In genomic region chr3:16510620-16511319, GRCh38 we compare ENCODE assay signal across 10 cellular contexts. TPM values are rescaled to one million over a fixed set of nuclear protein-coding genes. Genes with fewer than 3 reads are reported as not detected.
DNase-seq lines count a peak whose midpoint lies in the region; ATAC-seq and TF ChIP-seq lines count a peak whose summit lies in the region.
"Had no signal": no experiment of that assay in that cellular context is flagged by ENCODE, and none has a peak within 500 bp of the region (broad histone marks: within the 10 kb centered on the region; RNA-seq: fewer than 3 reads in every experiment).

No MANE protein-coding gene starts in this region.

- CTCF ChIA-PET in CD4-positive, alpha-beta T cell (lab: Charles Lee): interaction anchor here (1.2 to 1.7 kb wide), 3 partner anchors 27 to 210 kb away, joined by 3 to 5 read pairs (median 3); no protein-coding TSS in a partner anchor

- POLR2A ChIA-PET in CD4-positive, alpha-beta T cell (lab: Charles Lee): interaction anchor here (1.0 to 2.7 kb wide), 9 partner anchors 10 to 226 kb away, joined by 3 to 37 read pairs (median 6); no protein-coding TSS in a partner anchor

- peaks cover 82% of the 10 kb centered on the region for H3K4me1 Mint-ChIP-seq in CD4-positive, alpha-beta T cell (ENCODE audit: low read depth)
- H3K4me1 Mint-ChIP-seq in T-helper 2 cell treated with Interferon-gamma antibody and Interleukin-4, amounts not matched to agents 5 μg/mL and 100 μg/mL, for 36 hours (ENCODE audit: low read depth): peaks cover 66% of the 10 kb centered on the region

- peaks cover 25% of the 10 kb centered on the region for H3K36me3 Mint-ChIP-seq in CD4-positive, alpha-beta T cell (ENCODE audit: low read depth)
- peaks cover 19% of the 10 kb centered on the region for H3K36me3 Mint-ChIP-seq in T-helper 2 cell treated with Interferon-gamma antibody and Interleukin-4, amounts not matched to agents 5 μg/mL and 100 μg/mL, for 36 hours (ENCODE audit: low read depth)

- TF ChIP-seq CTCF in CD4-positive, alpha-beta T cell (IDR thresholded peaks at IDR 0.05): no peak

- intact Hi-C loops in CD4-positive, alpha-beta T cell (cut with DNase I, micrococcal nuclease): loop anchor here in 1 of 2 experiments (2.0 kb wide), 1 partner anchor 24 kb away; no protein-coding TSS in a partner anchor

- H3K9me3 Mint-ChIP-seq in CD4-positive, alpha-beta T cell: no peaks in the 10 kb centered on the region
- H3K9me3 Mint-ChIP-seq in T-helper 2 cell treated with Interferon-gamma antibody and Interleukin-4, amounts not matched to agents 5 μg/mL and 100 μg/mL, for 36 hours: no peaks in the 10 kb centered on the region

- peak overlapping the region; percentile 91 for H3K4me3 Mint-ChIP-seq in CD4-positive, alpha-beta T cell
- H3K4me3 Mint-ChIP-seq in T-helper 2 cell treated with Interferon-gamma antibody and Interleukin-4, amounts not matched to agents 5 μg/mL and 100 μg/mL, for 36 hours: peak overlapping the region; percentile 97

- H3K27ac Mint-ChIP-seq in CD4-positive, alpha-beta T cell: peak overlapping the region; percentile 89
- H3K27ac Mint-ChIP-seq in T-helper 2 cell treated with Interferon-gamma antibody and Interleukin-4, amounts not matched to agents 5 μg/mL and 100 μg/mL, for 36 hours: peak overlapping the region; percentile 90

- peak overlapping the region in 1 of 2 donors; percentile 68 for H3K4me3 ChIP-seq in muscle layer of duodenum (ENCODE audit: low read depth in 1 of 2, low read length in 2 of 2)
- H3K4me3 ChIP-seq in H7 (ENCODE audit: insufficient read depth, low read depth, low read length): no peak overlapping the region
- no peak overlapping the region for H3K4me3 ChIP-seq in HAP-1

- in situ Hi-C loops in HAP-1 (cut with MboI; ENCODE audit: low sequenced_read_pairs): no loop called here

- peaks cover 12 to 19% of the 10 kb centered on the region in 2 donors for H3K4me1 ChIP-seq in muscle layer of duodenum (ENCODE audit: control insufficient read depth in 1 of 2, insufficient read depth in 2 of 2, low read length in 2 of 2)
- H3K4me1 ChIP-seq in HAP-1: no peaks in the 10 kb centered on the region

- no peak for DNase-seq in CD4-positive, alpha-beta T cell
- no peak for DNase-seq in T-helper 2 cell treated with Interferon-gamma antibody and Interleukin-4, amounts not matched to agents 5 μg/mL and 100 μg/mL, for 36 hours (ENCODE audit: low spot score)
- DNase-seq in H7 (no peak), HAP-1 (ENCODE audit: low spot score in 2 of 2) (no peak), NCI-H1048 (lab: John Stamatoyannopoulos, UW) (no peak)
- DNase-seq: cerebellar nuclear complex, islet precursor cell had no signal

- H3K36me3 ChIP-seq in muscle layer of duodenum (ENCODE audit: control insufficient read depth in 1 of 2, insufficient read depth in 2 of 2, low read length in 2 of 2) (no peaks in the 10 kb centered on the region), H7 (replicated peaks; ENCODE audit: control insufficient read depth, insufficient read depth, low read length) (no peaks in the 10 kb centered on the region), HAP-1 (replicated peaks) (no peaks in the 10 kb centered on the region)

- no peaks in the 10 kb centered on the region for H3K27me3 Mint-ChIP-seq in CD4-positive, alpha-beta T cell
- no peaks in the 10 kb centered on the region for H3K27me3 Mint-ChIP-seq in T-helper 2 cell treated with Interferon-gamma antibody and Interleukin-4, amounts not matched to agents 5 μg/mL and 100 μg/mL, for 36 hours (ENCODE audit: low read depth)

- H3K27me3 ChIP-seq in CD4-positive, alpha-beta T cell (ENCODE audit: control insufficient read depth, insufficient read depth, low read length): no peaks in the 10 kb centered on the region
- H3K27me3 ChIP-seq in muscle layer of duodenum (ENCODE audit: low read depth, low read length) (no peaks in the 10 kb centered on the region), H7 (ENCODE audit: control insufficient read depth, insufficient read depth, low read length) (peaks cover 38% of the 10 kb centered on the region), HAP-1 (ENCODE audit: low read depth) (peaks cover 68% of the 10 kb centered on the region)

- H3K9me3 ChIP-seq in CD4-positive, alpha-beta T cell (ENCODE audit: control insufficient read depth, low read length): no peaks in the 10 kb centered on the region
- no peaks in the 10 kb centered on the region for H3K9me3 ChIP-seq in muscle layer of duodenum (ENCODE audit: control insufficient read depth in 1 of 2, low read length in 2 of 2)
- no peaks in the 10 kb centered on the region for H3K9me3 ChIP-seq in HAP-1

- no peak for ATAC-seq in CD4-positive, alpha-beta T cell (ENCODE audit: poor library complexity)
- ATAC-seq in GM19467 (IDR thresholded peaks at IDR 0.05; ENCODE audit: unreplicated experiment): peak; percentile 15
- ATAC-seq in HG02884 (IDR thresholded peaks at IDR 0.05; ENCODE audit: unreplicated experiment): no peak

- peak overlapping the region; percentile 85 for H3K27ac ChIP-seq in CD4-positive, alpha-beta T cell (ENCODE audit: low read depth, low read length)
- H3K27ac ChIP-seq in muscle layer of duodenum (ENCODE audit: low read length): peak overlapping the region; percentile 53

RNA-seq across cellular contexts. Expression of gene RFTN1, which starts 2.7 kb away (rescaled TPM):
- 10 to 100 TPM; 55.7 to 56.4 TPM for total RNA-seq in CD4-positive, alpha-beta T cell
- 0.81 and 0.90 TPM in 2 replicates for total RNA-seq in H7 (2014; rRNA removed; shearing (Covaris generic))

Comparison
In these comparisons a context has a peak if more than half of its experiments do, and no peak if none do; other contexts are left out.
1. RNA of gene RFTN1, which starts 2.7 kb away (total RNA-seq): 55.7 to 56.4 TPM in CD4-positive, alpha-beta T cell; 0.81 to 0.90 TPM in H7; every median in the first group is over 10 times any median in the second.